ENCODE assay signal across 12 cellular contexts in genomic region chr5:60810438-60811085, GRCh38. TPM values are rescaled to one million over a fixed set of nuclear protein-coding genes. Genes with fewer than 3 reads are reported as not detected.
DNase-seq lines count a peak whose midpoint lies in the region; ATAC-seq, FAIRE-seq and TF ChIP-seq lines count a peak whose summit lies in the region.
"Had no signal": no experiment of that assay in that cellular context is flagged by ENCODE, and none has a peak within 500 bp of the region (broad histone marks: within the 10 kb centered on the region; RNA-seq: fewer than 3 reads in every experiment).

No MANE protein-coding gene starts in this region.

- no peak for TF ChIP-seq POLR2A in breast epithelium (IDR thresholded peaks at IDR 0.05)

- no TSS peak for BruUV-seq in MCF 10A (replicated peaks; lab: Mats Ljungman, UMichigan)

- no peaks in the 10 kb centered on the region for H3K27me3 ChIP-seq in breast epithelium
- H3K27me3 ChIP-seq in brain microvascular endothelial cell (replicated peaks): no peaks in the 10 kb centered on the region

- POLR2A ChIA-PET in MCF 10A (lab: Yijun Ruan, JAX): interaction anchor here (1.5 kb wide), 1 partner anchor 111 kb away, joined by 5 read pairs; the partner anchor contains the start of gene DEPDC1B

- peak; percentile 80 for ATAC-seq in HG03139 (IDR thresholded peaks at IDR 0.05; ENCODE audit: unreplicated experiment)

- no peaks in the 10 kb centered on the region for H3K4me1 ChIP-seq in breast epithelium

- no peaks in the 10 kb centered on the region for H3K9me3 Mint-ChIP-seq in MCF 10A (ENCODE audit: unreplicated experiment)

- H3K4me1 Mint-ChIP-seq in MCF 10A (ENCODE audit: insufficient read depth, unreplicated experiment): peaks cover 11% of the 10 kb centered on the region

- CTCF ChIA-PET in MCF 10A (lab: Yijun Ruan, JAX): no interaction called here

- no peak overlapping the region for H3K4me3 Mint-ChIP-seq in MCF 10A (ENCODE audit: unreplicated experiment)

- no peak for FAIRE-seq in urothelium cell line (lab: Jason Lieb, UNC)
- FAIRE-seq: A204.1, endometrium had no signal

- no peaks in the 10 kb centered on the region for H3K36me3 Mint-ChIP-seq in MCF 10A (ENCODE audit: insufficient read depth, unreplicated experiment)

- no peaks in the 10 kb centered on the region for H3K27me3 Mint-ChIP-seq in MCF 10A (ENCODE audit: insufficient read depth, unreplicated experiment)

- intact Hi-C loops in MCF 10A (cut with micrococcal nuclease): no loop called here
- intact Hi-C loops in breast epithelium (cut with DNase I; ENCODE audit: low total_unique reads): loop anchor here (5.0 kb wide), 1 partner anchor 1228 kb away; no protein-coding TSS in a partner anchor

- H3K9me3 ChIP-seq in breast epithelium: no peaks in the 10 kb centered on the region

- H3K27ac Mint-ChIP-seq in MCF 10A (ENCODE audit: low read depth, unreplicated experiment): peak overlapping the region; percentile 66

- DNase-seq in MCF 10A (ENCODE audit: unreplicated experiment): peak; percentile 28
- no peak for DNase-seq in breast epithelium (ENCODE audit: low spot score in 2 of 2)
- peak; percentile 36 for DNase-seq in brain microvascular endothelial cell
- DNase-seq in urothelium cell line (ENCODE audit: low spot score): peak; percentile 35
- DNase-seq in substantia nigra (lab: John Stamatoyannopoulos, UW): no peak
- DNase-seq in NCI-H2081 treated with DMSO at 0.1 percent for 48 hours (lab: John Stamatoyannopoulos, UW): no peak
- no peak for DNase-seq in NCI-H526 treated with DMSO at 0.1 percent for 48 hours (lab: John Stamatoyannopoulos, UW)
- DNase-seq: activated T-cell treated with anti-CD3 and anti-CD28 coated beads, Interleukin-2, amount 50 U/mL, for 48 hours; NCI-H1105 treated with DMSO at 0.1 percent for 48 hours had no signal

- in situ Hi-C loops in brain microvascular endothelial cell (cut with HindIII; ENCODE audit: low pct_ligation_motif_present, low sequenced_read_pairs): no loop called here

- no peak overlapping the region for H3K27ac ChIP-seq in breast epithelium
- no peak overlapping the region for H3K27ac ChIP-seq in brain microvascular endothelial cell
- H3K27ac ChIP-seq in substantia nigra (ENCODE audit: low read depth, low read length, poor library complexity, severe bottlenecking): no peak overlapping the region

- no peaks in the 10 kb centered on the region for H3K36me3 ChIP-seq in breast epithelium
- H3K36me3 ChIP-seq in brain microvascular endothelial cell (replicated peaks): no peaks in the 10 kb centered on the region

- TF ChIP-seq CTCF in MCF 10A (IDR thresholded peaks at IDR 0.05; ENCODE audit: unreplicated experiment): no peak
- no peak for TF ChIP-seq CTCF in breast epithelium (IDR thresholded peaks at IDR 0.05)
- no peak for TF ChIP-seq CTCF in brain microvascular endothelial cell (IDR thresholded peaks at IDR 0.05; ENCODE audit: low read depth, low read length, missing control alignments)

- H3K4me3 ChIP-seq in breast epithelium (no peak overlapping the region), brain microvascular endothelial cell (ENCODE audit: low read depth, low read length) (no peak overlapping the region)

RNA-seq across cellular contexts. Expression of gene ELOVL7, which starts 33.5 kb away (rescaled TPM):
- total RNA-seq in MCF 10A (2022): 10.3 and 14.3 TPM in 2 replicates
- 1 to 10 TPM; 3.9 to 7.5 (median 6.1) TPM for total RNA-seq in breast epithelium

Comparison
In these comparisons a context has a peak if more than half of its experiments do, and no peak if none do; other contexts are left out.
1. DNase-seq: peak in MCF 10A (single experiment), brain microvascular endothelial cell (single experiment) and urothelium cell line (single experiment); none in breast epithelium (0 of 2), substantia nigra (0 of 49), NCI-H2081 treated with DMSO at 0.1 percent for 48 hours (single experiment) and NCI-H526 treated with DMSO at 0.1 percent for 48 hours (single experiment).